Comparison of ENCODE assay signal across 20 cellular contexts in genomic region chr6:42185597-42185996, GRCh38. TPM values are rescaled to one million over a fixed set of nuclear protein-coding genes. Genes with fewer than 3 reads are reported as not detected.
DNase-seq lines count a peak whose midpoint lies in the region; ATAC-seq, FAIRE-seq and TF ChIP-seq lines count a peak whose summit lies in the region.
"Had no signal": no experiment of that assay in that cellular context is flagged by ENCODE, and none has a peak within 500 bp of the region (broad histone marks: within the 10 kb centered on the region; RNA-seq: fewer than 3 reads in every experiment).

No MANE protein-coding gene starts in this region.

- H3K27ac Mint-ChIP-seq in endodermal cell: no peak overlapping the region

- POLR2A ChIA-PET in HepG2 (lab: Yijun Ruan, JAX): no interaction called here

- H3K79me1 ChIP-seq in mesenchymal stem cell (replicated peaks; ENCODE audit: low read length, poor library complexity, severe bottlenecking): no peaks in the 10 kb centered on the region

- FAIRE-seq in HepG2 (lab: Jason Lieb, UNC): no peak
- FAIRE-seq: A204.1, GM12892, GM19239, H54 had no signal

- intact Hi-C loops in HepG2 (cut with micrococcal nuclease; ENCODE audit: unreplicated experiment) (no loop called here), right lobe of liver (cut with DNase I) (no loop called here), upper lobe of right lung (cut with DNase I) (no loop called here)

- H3K4me1 ChIP-seq in HepG2 (ENCODE audit: insufficient read depth, low read length) (0 out of 2 replicates have a peak, but pooled peaks cover 5% of the 10 kb centered on the region), right lobe of liver (no peaks in the 10 kb centered on the region), mesenchymal stem cell (ENCODE audit: control insufficient read depth, insufficient read depth, low read depth, low read length) (peaks cover 2% of the 10 kb centered on the region), upper lobe of right lung (no peaks in the 10 kb centered on the region), endodermal cell (ENCODE audit: control insufficient read depth, insufficient read depth, low read length) (no peaks in the 10 kb centered on the region)
- H3K4me1 ChIP-seq: BE2C, Caco-2 had no signal

- no peak for TF ChIP-seq EP300 in HepG2 (IDR thresholded peaks at IDR 0.05; ENCODE audit: low read depth in 2 of 2, low read length in 2 of 2)
- TF ChIP-seq EP300 in HepG2 (CRISPR knock-in tag; IDR thresholded peaks at IDR 0.05; ENCODE audit: borderline replicate concordance): no peak

- H2BK5ac ChIP-seq in mesenchymal stem cell (ENCODE audit: low read depth, low read length, poor library complexity, severe bottlenecking): no peak overlapping the region

- no TSS peak for BruUV-seq in HepG2 (replicated peaks; lab: Mats Ljungman, UMichigan)

- CTCF ChIA-PET in HepG2 (lab: Yijun Ruan, JAX; ENCODE audit: low intra/inter-chr PET ratio, low total read pairs): no interaction called here

- no peaks in the 10 kb centered on the region for H3K9me3 ChIP-seq in HepG2 (ENCODE audit: low read length)
- no peaks in the 10 kb centered on the region for H3K9me3 ChIP-seq in right lobe of liver
- no peaks in the 10 kb centered on the region for H3K9me3 ChIP-seq in mesenchymal stem cell (ENCODE audit: control insufficient read depth, low read length)
- H3K9me3 ChIP-seq in upper lobe of right lung: no peaks in the 10 kb centered on the region
- H3K9me3 ChIP-seq in endodermal cell (ENCODE audit: control insufficient read depth, low read length): no peaks in the 10 kb centered on the region
- H3K9me3 ChIP-seq: BE2C, Caco-2 had no signal

- no peak overlapping the region for H3K23ac ChIP-seq in mesenchymal stem cell (ENCODE audit: low read length in 2 of 2)

- H3K36me3 Mint-ChIP-seq in endodermal cell (ENCODE audit: low read depth): no peaks in the 10 kb centered on the region

- no peak overlapping the region for H3K27ac ChIP-seq in HepG2 (ENCODE audit: extremely low read length, insufficient read depth, low read length)
- H3K27ac ChIP-seq in right lobe of liver: no peak overlapping the region
- no peak overlapping the region for H3K27ac ChIP-seq in mesenchymal stem cell (ENCODE audit: low read length, poor library complexity, severe bottlenecking)
- H3K27ac ChIP-seq in upper lobe of right lung: no peak overlapping the region
- no peak overlapping the region for H3K27ac ChIP-seq in endodermal cell (ENCODE audit: low read depth, low read length)
- H3K27ac ChIP-seq: C4-2B had no signal

- 74% methylated on average over 10 of the region's 10 CpGs for WGBS in HepG2 (ENCODE audit: low lambda C conversion rate)
- WGBS in right lobe of liver (ENCODE audit: insufficient coverage, low coverage, low lambda C conversion rate, missing lambda C conversion rate): 66% methylated on average over 9 of the region's 10 CpGs
- WGBS in mesenchymal stem cell: 87% methylated on average over 10 of the region's 10 CpGs
- WGBS in endodermal cell (ENCODE audit: insufficient coverage in 1 of 2, insufficient read length in 1 of 2), 2 experiments: 81 to 90% methylated on average over 5 to 10 of the region's 10 CpGs

- H3K14ac ChIP-seq in mesenchymal stem cell (ENCODE audit: low read length in 2 of 2): no peak overlapping the region

- H3K4me3 ChIP-seq in HepG2 (replicated peaks in 1 of 3; ENCODE audit: insufficient read depth in 1 of 3, low read depth in 2 of 3, low read length in 3 of 3) (no peak overlapping the region), right lobe of liver (no peak overlapping the region), choroid plexus epithelial cell (ENCODE audit: low read depth, low read length) (no peak overlapping the region), mesenchymal stem cell (ENCODE audit: insufficient read depth in 1 of 2, low read depth in 1 of 2, low read length in 2 of 2) (no peak overlapping the region), upper lobe of right lung (no peak overlapping the region), endodermal cell (ENCODE audit: low read length) (no peak overlapping the region)

- H2AFZ ChIP-seq in HepG2 (ENCODE audit: low read length) (no peak overlapping the region), mesenchymal stem cell (ENCODE audit: low read depth, low read length) (no peak overlapping the region)

- H3K4me3 Mint-ChIP-seq in endodermal cell: no peak overlapping the region
- H3K4me3 Mint-ChIP-seq: CD8-positive, alpha-beta memory T cell had no signal

- in situ Hi-C loops in HepG2 (cut with HindIII; ENCODE audit: extremely low pct_ligation_motif_present, low pct_unique_long_range_greater_than_20kb): no loop called here

- H3K9ac ChIP-seq in HepG2 (ENCODE audit: insufficient read depth, low read depth, low read length) (no peak overlapping the region), mesenchymal stem cell (ENCODE audit: low read length) (no peak overlapping the region), endodermal cell (ENCODE audit: extremely low read depth, low read length, poor library complexity, severe bottlenecking) (no peak overlapping the region)

- TF ChIP-seq CTCF in HepG2 (CRISPR knock-in tag; IDR thresholded peaks at IDR 0.05) (no peak), right lobe of liver (IDR thresholded peaks at IDR 0.05) (no peak), choroid plexus epithelial cell (conservative IDR thresholded peaks at IDR 0.05; ENCODE audit: low read depth, low read length) (peak; percentile 32), upper lobe of right lung (IDR thresholded peaks at IDR 0.05) (no peak), endodermal cell (conservative IDR thresholded peaks at IDR 0.05) (no peak)

- no peak for TF ChIP-seq POLR2A in HepG2 (IDR thresholded peaks at IDR 0.05; ENCODE audit: insufficient read depth in 1 of 2, low read depth in 2 of 2, low read length in 2 of 2)
- TF ChIP-seq POLR2A in right lobe of liver (IDR thresholded peaks at IDR 0.05): no peak

- H3K4ac ChIP-seq in mesenchymal stem cell (ENCODE audit: low read depth in 1 of 2, low read length in 2 of 2): no peak overlapping the region

- no peak overlapping the region for H4K8ac ChIP-seq in mesenchymal stem cell (ENCODE audit: low read length)

- DNase-seq in HepG2 (ENCODE audit: low spot score) (no peak), right lobe of liver (no peak), choroid plexus epithelial cell (ENCODE audit: low read depth) (peak; percentile 48), mesenchymal stem cell (no peak), upper lobe of right lung (peak; percentile 28), endodermal cell (no peak)
- DNase-seq: BE2C; Caco-2; CD8-positive, alpha-beta memory T cell; DND-41; GDM1; IMR-90 had no signal

- H3K4me1 Mint-ChIP-seq in endodermal cell: no peaks in the 10 kb centered on the region
- H3K4me1 Mint-ChIP-seq: CD8-positive, alpha-beta memory T cell had no signal

- H4K91ac ChIP-seq in mesenchymal stem cell (ENCODE audit: low read length): no peak overlapping the region

- H2BK12ac ChIP-seq in mesenchymal stem cell (ENCODE audit: low read length in 2 of 2): no peak overlapping the region

- H2AK5ac ChIP-seq in mesenchymal stem cell (ENCODE audit: low read length, severe bottlenecking): no peak overlapping the region

- no peaks in the 10 kb centered on the region for H3K79me2 ChIP-seq in HepG2 (ENCODE audit: insufficient read depth, low read length)

- ATAC-seq in HepG2: peak; percentile 48; the same call in 2 of the 3 replicates
- ATAC-seq in right lobe of liver: no peak
- ATAC-seq in upper lobe of right lung: no peak
- ATAC-seq in GM18907 (IDR thresholded peaks at IDR 0.05; ENCODE audit: unreplicated experiment): no peak
- no peak for ATAC-seq in HG03571 (IDR thresholded peaks at IDR 0.05; ENCODE audit: unreplicated experiment)
- ATAC-seq: HCT116 had no signal

- H3K27me3 ChIP-seq in HepG2 (ENCODE audit: control insufficient read depth in 1 of 2, insufficient read depth in 2 of 2, low read length in 2 of 2) (no peaks in the 10 kb centered on the region), right lobe of liver (no peaks in the 10 kb centered on the region), mesenchymal stem cell (ENCODE audit: control insufficient read depth in 1 of 2, insufficient read depth in 1 of 2, low read length in 2 of 2) (no peaks in the 10 kb centered on the region), upper lobe of right lung (no peaks in the 10 kb centered on the region), endodermal cell (ENCODE audit: control insufficient read depth, insufficient read depth, low read length, poor library complexity, severe bottlenecking) (no peaks in the 10 kb centered on the region)
- H3K27me3 ChIP-seq: BE2C had no signal

- H3K36me3 ChIP-seq in HepG2 (replicated peaks in 1 of 2; ENCODE audit: control insufficient read depth in 1 of 2, insufficient read depth in 2 of 2, low read length in 2 of 2) (no peaks in the 10 kb centered on the region), right lobe of liver (no peaks in the 10 kb centered on the region), mesenchymal stem cell (ENCODE audit: control insufficient read depth in 1 of 2, insufficient read depth in 2 of 2, low read depth in 1 of 2, low read length in 2 of 2) (peaks cover 0 to 2% of the 10 kb centered on the region in 2 experiments), upper lobe of right lung (no peaks in the 10 kb centered on the region), endodermal cell (ENCODE audit: control insufficient read depth, insufficient read depth, low read length) (no peaks in the 10 kb centered on the region)
- H3K36me3 ChIP-seq: BE2C had no signal

- no peaks in the 10 kb centered on the region for H3K9me3 Mint-ChIP-seq in endodermal cell
- H3K9me3 Mint-ChIP-seq: CD8-positive, alpha-beta memory T cell had no signal

- no peaks in the 10 kb centered on the region for H4K20me1 ChIP-seq in HepG2 (ENCODE audit: insufficient read depth, low read length)

- H3K4me2 ChIP-seq in HepG2 (ENCODE audit: low read depth, low read length) (no peak overlapping the region), mesenchymal stem cell (ENCODE audit: low read length, poor library complexity, severe bottlenecking) (no peak overlapping the region)

- TF ChIP-seq RAD21 in HepG2 (CRISPR knock-in tag; IDR thresholded peaks at IDR 0.05): no peak

- no peaks in the 10 kb centered on the region for H3K27me3 Mint-ChIP-seq in endodermal cell (ENCODE audit: insufficient read depth)

- no peak overlapping the region for H2BK120ac ChIP-seq in mesenchymal stem cell (ENCODE audit: low read depth, low read length)

- H2BK15ac ChIP-seq in mesenchymal stem cell (ENCODE audit: low read depth, poor library complexity, severe bottlenecking): peak overlapping the region; percentile 17

- no peak overlapping the region for H3K18ac ChIP-seq in mesenchymal stem cell (ENCODE audit: low read depth in 1 of 2, low read length in 2 of 2)

RNA-seq across cellular contexts. Expression of gene GUCA1B, which starts 9.2 kb away (rescaled TPM):
- total RNA-seq in HepG2 (2016; rRNA removed; fragmentation: Illumina TruSeq; extraction: Trizol): 0.31 and 0.75 TPM in 2 replicates
- total RNA-seq in HepG2 (2016; cell fraction: cytosol; rRNA removed; fragmentation: Illumina TruSeq; extraction: Trizol; ENCODE audit: low read depth): not detected in 2 replicates
- 0.22 and 0.26 TPM in 2 replicates for total RNA-seq in HepG2 (2016; cell fraction: insoluble cytoplasmic fraction; rRNA removed; fragmentation: Illumina TruSeq; extraction: Trizol)
- 0.28 TPM in 1 of 2 replicates, not detected in the other for total RNA-seq in HepG2 (2016; cell fraction: membrane; rRNA removed; fragmentation: Illumina TruSeq; extraction: Trizol)
- 0.34 and 0.47 TPM in 2 replicates for total RNA-seq in HepG2 (2016; cell fraction: nucleus; rRNA removed; fragmentation: Illumina TruSeq; extraction: Trizol)
- 0.58 and 0.74 TPM in 2 replicates for polyA plus RNA-seq in HepG2 (2011; rRNA removed)
- polyA plus RNA-seq in HepG2 (2011; cell fraction: cytosol; rRNA removed): 0.23 and 0.40 TPM in 2 replicates
- 2.1 and 2.6 TPM in 2 replicates for polyA plus RNA-seq in HepG2 (2011; cell fraction: nucleus; rRNA removed)
- 0.72 and 1.5 TPM in 2 replicates for polyA plus RNA-seq in HepG2 (2012)
- polyA plus RNA-seq in HepG2 (2016; cell fraction: cytosol; fragmentation: Illumina TruSeq; extraction: Trizol; ENCODE audit: low read depth): not detected in 2 replicates
- polyA plus RNA-seq in HepG2 (2016; cell fraction: insoluble cytoplasmic fraction; fragmentation: Illumina TruSeq; extraction: Trizol; ENCODE audit: low read depth): 0.38 and 0.50 TPM in 2 replicates
- 0.17 and 0.26 TPM in 2 replicates for polyA plus RNA-seq in HepG2 (2016; cell fraction: membrane; fragmentation: Illumina TruSeq; extraction: Trizol; ENCODE audit: low read depth)
- 0.89 and 2.5 TPM in 2 replicates for polyA plus RNA-seq in HepG2 (2016; cell fraction: nucleus; fragmentation: Illumina TruSeq; extraction: Trizol; ENCODE audit: insufficient read depth, low read depth)
- polyA minus RNA-seq in HepG2 (2011; rRNA and poly(A)+ RNA removed; ENCODE audit: low replicate concordance): 0.19 and 0.26 TPM in 2 replicates
- polyA minus RNA-seq in HepG2 (2011; cell fraction: cytosol; rRNA and poly(A)+ RNA removed): not detected in 2 replicates
- 0.90 and 0.99 TPM in 2 replicates for polyA minus RNA-seq in HepG2 (2011; cell fraction: nucleus; rRNA and poly(A)+ RNA removed)
- total RNA-seq in right lobe of liver: under 1 TPM in 5 of 6 experiments, not detected in 1; 0.25 to 0.93 (median 0.68) TPM
- 0.32 TPM for polyA plus RNA-seq in mesenchymal stem cell (2013, experiment 1 of 2)
- 0.29 TPM for polyA plus RNA-seq in mesenchymal stem cell (2013, experiment 2 of 2)
- total RNA-seq in upper lobe of right lung: 0.84 TPM
- 1 to 10 TPM in 1 of 2 donors, under 1 TPM in 1; 0.33 to 3.1 TPM for total RNA-seq in endodermal cell
- polyA plus RNA-seq in endodermal cell (2013, experiment 1 of 2): 0.96 TPM
- 0.83 TPM for polyA plus RNA-seq in endodermal cell (2013, experiment 2 of 2)
- polyA plus RNA-seq: CD8-positive, alpha-beta memory T cell had no signal

RNA-seq across cellular contexts. Expression of gene GUCA1A, which starts 12.4 kb away (rescaled TPM):
- total RNA-seq in HepG2 (2016; rRNA removed; fragmentation: Illumina TruSeq; extraction: Trizol) (not detected in 2 replicates), right lobe of liver (not detected), upper lobe of right lung (not detected), endodermal cell (1 to 10 TPM; 3.9 to 4.4 TPM)
- not detected in 2 replicates for total RNA-seq in HepG2 (2016; cell fraction: cytosol; rRNA removed; fragmentation: Illumina TruSeq; extraction: Trizol; ENCODE audit: low read depth)
- total RNA-seq in HepG2 (2016; cell fraction: insoluble cytoplasmic fraction; rRNA removed; fragmentation: Illumina TruSeq; extraction: Trizol): not detected in 2 replicates
- not detected in 2 replicates for total RNA-seq in HepG2 (2016; cell fraction: membrane; rRNA removed; fragmentation: Illumina TruSeq; extraction: Trizol)
- total RNA-seq in HepG2 (2016; cell fraction: nucleus; rRNA removed; fragmentation: Illumina TruSeq; extraction: Trizol): not detected in 2 replicates
- not detected in 2 replicates for polyA plus RNA-seq in HepG2 (2011; rRNA removed)
- polyA plus RNA-seq in HepG2 (2011; cell fraction: cytosol; rRNA removed): not detected in 2 replicates
- polyA plus RNA-seq in HepG2 (2011; cell fraction: nucleus; rRNA removed): not detected in 2 replicates
- polyA plus RNA-seq in HepG2 (2012): not detected in 2 replicates
- not detected in 2 replicates for polyA plus RNA-seq in HepG2 (2016; cell fraction: cytosol; fragmentation: Illumina TruSeq; extraction: Trizol; ENCODE audit: low read depth)
- polyA plus RNA-seq in HepG2 (2016; cell fraction: insoluble cytoplasmic fraction; fragmentation: Illumina TruSeq; extraction: Trizol; ENCODE audit: low read depth): not detected in 2 replicates
- not detected in 2 replicates for polyA plus RNA-seq in HepG2 (2016; cell fraction: membrane; fragmentation: Illumina TruSeq; extraction: Trizol; ENCODE audit: low read depth)
- polyA plus RNA-seq in HepG2 (2016; cell fraction: nucleus; fragmentation: Illumina TruSeq; extraction: Trizol; ENCODE audit: insufficient read depth, low read depth): not detected in 2 replicates
- not detected in 2 replicates for polyA minus RNA-seq in HepG2 (2011; rRNA and poly(A)+ RNA removed; ENCODE audit: low replicate concordance)
- not detected in 2 replicates for polyA minus RNA-seq in HepG2 (2011; cell fraction: cytosol; rRNA and poly(A)+ RNA removed)
- polyA minus RNA-seq in HepG2 (2011; cell fraction: nucleus; rRNA and poly(A)+ RNA removed): not detected in 2 replicates
- 0.19 TPM for polyA plus RNA-seq in mesenchymal stem cell (2013, experiment 1 of 2)
- polyA plus RNA-seq in mesenchymal stem cell (2013, experiment 2 of 2): 0.05 TPM
- 2.7 TPM for polyA plus RNA-seq in endodermal cell (2013, experiment 1 of 2)
- polyA plus RNA-seq in endodermal cell (2013, experiment 2 of 2): 2.6 TPM
- total RNA-seq: Caco-2; CD8-positive, alpha-beta memory T cell had no signal
- polyA plus RNA-seq: CD8-positive, alpha-beta memory T cell had no signal

RNA-seq across cellular contexts. Expression of gene MRPS10, which starts 32.1 kb away (rescaled TPM):
- total RNA-seq in HepG2 (2016; rRNA removed; fragmentation: Illumina TruSeq; extraction: Trizol) (54.6 and 79.2 TPM in 2 replicates), right lobe of liver (10 to 100 TPM; 17.7 to 35.3 (median 20.1) TPM), upper lobe of right lung (24.8 TPM), endodermal cell (10 to 100 TPM; 33.4 to 39.6 TPM)
- total RNA-seq in HepG2 (2016; cell fraction: cytosol; rRNA removed; fragmentation: Illumina TruSeq; extraction: Trizol; ENCODE audit: low read depth): 12.2 and 13.6 TPM in 2 replicates
- 55.4 and 85.0 TPM in 2 replicates for total RNA-seq in HepG2 (2016; cell fraction: insoluble cytoplasmic fraction; rRNA removed; fragmentation: Illumina TruSeq; extraction: Trizol)
- total RNA-seq in HepG2 (2016; cell fraction: membrane; rRNA removed; fragmentation: Illumina TruSeq; extraction: Trizol): 37.8 and 41.2 TPM in 2 replicates
- 20.0 and 20.7 TPM in 2 replicates for total RNA-seq in HepG2 (2016; cell fraction: nucleus; rRNA removed; fragmentation: Illumina TruSeq; extraction: Trizol)
- 22.8 and 31.7 TPM in 2 replicates for polyA plus RNA-seq in HepG2 (2011; rRNA removed)
- polyA plus RNA-seq in HepG2 (2011; cell fraction: cytosol; rRNA removed): 16.1 and 23.7 TPM in 2 replicates
- 4.2 and 5.9 TPM in 2 replicates for polyA plus RNA-seq in HepG2 (2011; cell fraction: nucleus; rRNA removed)
- polyA plus RNA-seq in HepG2 (2012): 22.8 and 28.4 TPM in 2 replicates
- 14.5 and 15.5 TPM in 2 replicates for polyA plus RNA-seq in HepG2 (2016; cell fraction: cytosol; fragmentation: Illumina TruSeq; extraction: Trizol; ENCODE audit: low read depth)
- polyA plus RNA-seq in HepG2 (2016; cell fraction: insoluble cytoplasmic fraction; fragmentation: Illumina TruSeq; extraction: Trizol; ENCODE audit: low read depth): 81.8 and 85.5 TPM in 2 replicates
- polyA plus RNA-seq in HepG2 (2016; cell fraction: membrane; fragmentation: Illumina TruSeq; extraction: Trizol; ENCODE audit: low read depth): 32.1 and 36.3 TPM in 2 replicates
- polyA plus RNA-seq in HepG2 (2016; cell fraction: nucleus; fragmentation: Illumina TruSeq; extraction: Trizol; ENCODE audit: insufficient read depth, low read depth): 30.6 and 31.3 TPM in 2 replicates
- polyA minus RNA-seq in HepG2 (2011; rRNA and poly(A)+ RNA removed; ENCODE audit: low replicate concordance): 5.2 and 11.4 TPM in 2 replicates
- polyA minus RNA-seq in HepG2 (2011; cell fraction: cytosol; rRNA and poly(A)+ RNA removed): 13.1 and 14.4 TPM in 2 replicates
- polyA minus RNA-seq in HepG2 (2011; cell fraction: nucleus; rRNA and poly(A)+ RNA removed): 12.4 and 15.7 TPM in 2 replicates
- 39.7 TPM for polyA plus RNA-seq in mesenchymal stem cell (2013, experiment 1 of 2)
- polyA plus RNA-seq in mesenchymal stem cell (2013, experiment 2 of 2): 41.1 TPM
- 24.1 TPM for polyA plus RNA-seq in endodermal cell (2013, experiment 1 of 2)
- polyA plus RNA-seq in endodermal cell (2013, experiment 2 of 2): 24.6 TPM

RNA-seq across cellular contexts. Expression of gene C6orf132, which starts 43.2 kb away (rescaled TPM):
- total RNA-seq in HepG2 (2016; rRNA removed; fragmentation: Illumina TruSeq; extraction: Trizol) (1.5 and 3.0 TPM in 2 replicates), right lobe of liver (under 1 TPM; 0.07 to 0.74 (median 0.34) TPM), upper lobe of right lung (11.5 TPM), endodermal cell (10 to 100 TPM; 23.4 to 24.4 TPM)
- total RNA-seq in HepG2 (2016; cell fraction: cytosol; rRNA removed; fragmentation: Illumina TruSeq; extraction: Trizol; ENCODE audit: low read depth): 3.8 and 6.3 TPM in 2 replicates
- total RNA-seq in HepG2 (2016; cell fraction: insoluble cytoplasmic fraction; rRNA removed; fragmentation: Illumina TruSeq; extraction: Trizol): 1.5 and 2.5 TPM in 2 replicates
- 5.3 and 6.4 TPM in 2 replicates for total RNA-seq in HepG2 (2016; cell fraction: membrane; rRNA removed; fragmentation: Illumina TruSeq; extraction: Trizol)
- total RNA-seq in HepG2 (2016; cell fraction: nucleus; rRNA removed; fragmentation: Illumina TruSeq; extraction: Trizol): 0.78 and 1.4 TPM in 2 replicates
- 0.78 and 0.85 TPM in 2 replicates for polyA plus RNA-seq in HepG2 (2011; rRNA removed)
- 0.46 and 0.76 TPM in 2 replicates for polyA plus RNA-seq in HepG2 (2011; cell fraction: cytosol; rRNA removed)
- 0.88 and 1.0 TPM in 2 replicates for polyA plus RNA-seq in HepG2 (2011; cell fraction: nucleus; rRNA removed)
- polyA plus RNA-seq in HepG2 (2012): 0.83 and 1.1 TPM in 2 replicates
- polyA plus RNA-seq in HepG2 (2016; cell fraction: cytosol; fragmentation: Illumina TruSeq; extraction: Trizol; ENCODE audit: low read depth): 7.0 and 9.3 TPM in 2 replicates
- polyA plus RNA-seq in HepG2 (2016; cell fraction: insoluble cytoplasmic fraction; fragmentation: Illumina TruSeq; extraction: Trizol; ENCODE audit: low read depth): 1.6 and 3.8 TPM in 2 replicates
- polyA plus RNA-seq in HepG2 (2016; cell fraction: membrane; fragmentation: Illumina TruSeq; extraction: Trizol; ENCODE audit: low read depth): 6.1 and 6.6 TPM in 2 replicates
- polyA plus RNA-seq in HepG2 (2016; cell fraction: nucleus; fragmentation: Illumina TruSeq; extraction: Trizol; ENCODE audit: insufficient read depth, low read depth): 1.1 and 1.6 TPM in 2 replicates
- polyA minus RNA-seq in HepG2 (2011; rRNA and poly(A)+ RNA removed; ENCODE audit: low replicate concordance): 0.30 and 0.56 TPM in 2 replicates
- polyA minus RNA-seq in HepG2 (2011; cell fraction: cytosol; rRNA and poly(A)+ RNA removed): 0.97 TPM in 1 of 2 replicates, not detected in the other
- polyA minus RNA-seq in HepG2 (2011; cell fraction: nucleus; rRNA and poly(A)+ RNA removed): 0.50 and 0.64 TPM in 2 replicates
- polyA plus RNA-seq in mesenchymal stem cell (2013, experiment 1 of 2): 2.1 TPM
- 2.2 TPM for polyA plus RNA-seq in mesenchymal stem cell (2013, experiment 2 of 2)
- 3.0 TPM for polyA plus RNA-seq in endodermal cell (2013, experiment 1 of 2)
- polyA plus RNA-seq in endodermal cell (2013, experiment 2 of 2): 2.0 TPM
- polyA plus RNA-seq: CD8-positive, alpha-beta memory T cell had no signal

Comparison
In these comparisons a context has a peak if more than half of its experiments do, and no peak if none do; other contexts are left out.
1. DNase-seq: peak in choroid plexus epithelial cell (single experiment) and upper lobe of right lung (single experiment); none in HepG2 (single experiment), right lobe of liver (0 of 3), mesenchymal stem cell (single experiment) and endodermal cell (single experiment).